In the genomic region with DNA sequence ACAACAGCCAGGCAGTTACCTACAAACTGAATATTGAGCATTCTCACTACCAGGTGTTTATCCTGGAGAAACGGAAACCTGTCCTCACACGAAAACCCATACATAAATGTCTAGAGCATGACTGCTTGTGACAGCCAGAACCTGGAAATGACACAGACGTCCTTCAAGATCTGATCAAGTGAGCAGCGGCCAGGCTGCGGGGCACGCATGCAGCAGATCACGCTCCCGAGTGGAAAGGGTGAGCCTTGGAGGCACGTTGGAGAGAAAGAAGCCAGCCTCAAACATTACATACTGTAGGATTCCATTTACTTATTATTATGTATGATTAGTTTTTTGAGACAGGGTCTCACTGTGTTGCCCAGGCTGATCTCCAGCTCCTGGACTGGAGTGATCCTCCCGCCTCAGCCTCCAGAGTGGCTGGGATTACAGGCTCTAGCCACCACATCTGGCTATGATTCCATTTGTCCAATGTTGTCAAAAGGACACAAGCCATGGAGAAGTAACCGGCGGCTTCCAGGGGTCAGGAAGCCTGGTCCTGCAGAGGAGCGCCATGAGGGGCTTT, we compare ENCODE assay signal across 32 cellular contexts. TPM values are rescaled to one million over a fixed set of nuclear protein-coding genes. Genes with fewer than 3 reads are reported as not detected.
"Had no signal": no experiment of that assay in that cellular context is flagged by ENCODE, and none has a peak within 500 bp of the region (broad histone marks: within the 10 kb centered on the region; RNA-seq: fewer than 3 reads in every experiment).

No MANE protein-coding gene starts in this region.

- DNase-seq: activated CD4-positive, alpha-beta memory T cell treated with anti-CD3 and anti-CD28 coated beads, Interleukin-2, amount 10 ng/mL, durations not matched to agents 7 days and 5 days; activated CD4-positive, alpha-beta T cell treated with anti-CD3 and anti-CD28 coated beads for 1 hour; activated CD4-positive, alpha-beta T cell treated with anti-CD3 and anti-CD28 coated beads for 36 hours; activated CD4-positive, alpha-beta T cell treated with anti-CD3 and anti-CD28 coated beads for 48 hours; activated CD4-positive, alpha-beta T cell treated with anti-CD3 and anti-CD28 coated beads, Interleukin-2, amount 10 ng/mL, durations not matched to agents 7 days and 5 days; activated CD4-positive, alpha-beta T cell treated with anti-CD3 and anti-CD28 coated beads, Interleukin-2, amount 50 U/mL, for 48 hours; activated CD4-positive, CD25-positive, alpha-beta regulatory T cell; activated CD8-positive, alpha-beta memory T cell treated with anti-CD3 and anti-CD28 coated beads for 24 hours; activated CD8-positive, alpha-beta memory T cell treated with anti-CD3 and anti-CD28 coated beads, Interleukin-2, amount 10 ng/mL, durations not matched to agents 7 days and 5 days; activated CD8-positive, alpha-beta memory T cell treated with anti-CD3 and anti-CD28 coated beads, Interleukin-2, amount 50 U/mL, for 48 hours; activated CD8-positive, alpha-beta T cell treated with anti-CD3 and anti-CD28 coated beads, Interleukin-2, amount 10 ng/mL, durations not matched to agents 7 days and 5 days; activated effector memory CD4-positive, alpha-beta T cell treated with Interleukin-2 at 50 U/mL for 16 hours; activated gamma-delta T cell; activated naive CD4-positive, alpha-beta T cell treated with anti-CD3 and anti-CD28 coated beads, Interleukin-2, amount 10 ng/mL, durations not matched to agents 7 days and 5 days; activated naive CD4-positive, alpha-beta T cell treated with Interleukin-2 at 50 U/mL for 16 hours; activated naive CD8-positive, alpha-beta T cell treated with anti-CD3 and anti-CD28 coated beads, Interleukin-2, amount 10 ng/mL, durations not matched to agents 7 days and 5 days; activated naive CD8-positive, alpha-beta T cell treated with anti-CD3 and anti-CD28 coated beads, Interleukin-2, amount 50 U/mL, for 24 hours; activated T-cell treated with anti-CD3 and anti-CD28 coated beads, Interleukin-2, amount 50 U/mL, for 24 hours; activated T-cell treated with anti-CD3 and anti-CD28 coated beads, Interleukin-2, amount 50 U/mL, for 48 hours; amygdala; anterior cingulate cortex; caudate nucleus; cerebellar nuclear complex; T-helper 2 cell; T-helper 9 cell had no signal

- FAIRE-seq: bronchial epithelial cell, TTC549 had no signal

- ATAC-seq: activated CD4-positive, alpha-beta T cell treated with anti-CD3 and anti-CD28 coated beads for 36 hours; activated CD4-positive, CD25-positive, alpha-beta regulatory T cell treated with anti-CD3 and anti-CD28 coated beads, Interleukin-2, amount 50 U/mL, for 24 hours; activated CD8-positive, alpha-beta memory T cell treated with anti-CD3 and anti-CD28 coated beads, Interleukin-2, amount 10 ng/mL, durations not matched to agents 7 days and 5 days; activated CD8-positive, alpha-beta T cell treated with anti-CD3 and anti-CD28 coated beads, Interleukin-2, amount 10 ng/mL, durations not matched to agents 7 days and 5 days; activated naive CD8-positive, alpha-beta T cell treated with anti-CD3 and anti-CD28 coated beads, Interleukin-2, amount 50 U/mL, for 24 hours; WTC11 had no signal

- H3K27ac ChIP-seq: ascending aorta, cardiac muscle cell, VCaP had no signal

- H3K36me3 ChIP-seq: ascending aorta, cardiac muscle cell had no signal

- H3K27me3 ChIP-seq: ascending aorta, cardiac muscle cell had no signal

- H3K9me3 ChIP-seq: ascending aorta had no signal

- H3K4me1 ChIP-seq: ascending aorta had no signal

- H3K4me3 ChIP-seq: ascending aorta, cardiac muscle cell had no signal

RNA-seq across cellular contexts. Expression of a gene that starts 27.3 kb away (rescaled TPM):
- total RNA-seq: activated CD4-positive, alpha-beta T cell treated with anti-CD3 and anti-CD28 coated beads, Interleukin-2, amount 10 ng/mL, durations not matched to agents 7 days and 5 days; activated CD8-positive, alpha-beta memory T cell treated with anti-CD3 and anti-CD28 coated beads, Interleukin-2, amount 10 ng/mL, durations not matched to agents 7 days and 5 days; activated CD8-positive, alpha-beta T cell treated with anti-CD3 and anti-CD28 coated beads, Interleukin-2, amount 10 ng/mL, durations not matched to agents 7 days and 5 days; activated naive CD8-positive, alpha-beta T cell treated with anti-CD3 and anti-CD28 coated beads, Interleukin-2, amount 10 ng/mL, durations not matched to agents 7 days and 5 days had no signal
